ENCODE assay signal across 29 cellular contexts in the genomic region with DNA sequence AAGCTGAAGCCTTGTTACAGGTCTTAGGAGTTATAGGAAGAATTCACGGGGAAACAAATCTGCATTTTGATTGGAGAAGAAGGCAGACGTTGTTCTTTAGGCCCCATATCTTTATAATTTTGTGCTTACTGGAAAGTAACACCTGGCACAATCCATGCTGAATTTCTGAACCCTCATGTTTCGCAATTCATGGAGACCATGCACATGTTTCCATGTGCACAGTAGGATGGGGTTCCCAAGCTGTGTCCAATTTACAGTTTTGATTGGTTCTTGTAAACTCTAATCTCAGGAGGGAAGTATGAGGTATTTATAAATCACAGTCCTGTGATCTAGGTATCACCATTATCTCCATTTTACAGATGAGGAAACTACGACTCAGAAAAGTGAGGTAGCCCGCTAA. TPM values are rescaled to one million over a fixed set of nuclear protein-coding genes. Genes with fewer than 3 reads are reported as not detected.
"Had no signal": no experiment of that assay in that cellular context is flagged by ENCODE, and none has a peak within 500 bp of the region (broad histone marks: within the 10 kb centered on the region; RNA-seq: fewer than 3 reads in every experiment).

No MANE protein-coding gene starts in this region.

- H3K4me3 ChIP-seq: hepatocyte, tibial artery had no signal

- H3K36me3 Mint-ChIP-seq: natural killer cell had no signal

- H3K27ac Mint-ChIP-seq: activated B cell treated with CpG ODN at 0.5 μM for 24 hours; activated CD4-positive, alpha-beta memory T cell treated with anti-CD3 and anti-CD28 coated beads for 36 hours; activated naive CD8-positive, alpha-beta T cell treated with anti-CD3 and anti-CD28 coated beads, Interleukin-2, amount 50 U/mL, for 24 hours; activated T-helper 1 cell treated with anti-CD3 and anti-CD28 coated beads, Interleukin-12 subunit alpha, Interleukin-12 subunit beta, Interleukin-2, Interleukin-4 antibody, amounts not matched to agents 30 ng/mL and 10 ng/mL and 1 ng/mL, durations not matched to agents 14 hours and 24 hours and 36 hours; brain; mesothelial cell of epicardium; stimulated activated naive CD8-positive, alpha-beta T cell treated with anti-CD3 and anti-CD28 coated beads, Interleukin-15, amount 100 ng/mL, for 72 hours; T-helper 1 cell treated with Interleukin-12 subunit alpha and Interleukin-12 subunit beta and Interleukin-4 antibody, amounts not matched to agents 30 μg/mL and 1 μg/mL, for 36 hours had no signal

- H2AFZ ChIP-seq: hepatocyte had no signal

- ATAC-seq: foreskin keratinocyte; left ventricle myocardium superior; natural killer cell; right cardiac atrium; stimulated activated naive CD8-positive, alpha-beta T cell treated with anti-CD3 and anti-CD28 coated beads, Interleukin-15, amount 100 ng/mL, for 72 hours had no signal

- H3K9me3 ChIP-seq: tibial artery had no signal

- H3K27ac ChIP-seq: foreskin keratinocyte, hepatocyte, tibial artery had no signal

- DNase-seq: activated B cell treated with CpG ODN at 0.5 μM for 24 hours; activated CD4-positive, alpha-beta memory T cell treated with anti-CD3 and anti-CD28 coated beads for 36 hours; activated CD4-positive, alpha-beta T cell treated with anti-CD3 and anti-CD28 coated beads for 4 hours; activated gamma-delta T cell; activated naive CD4-positive, alpha-beta T cell treated with anti-CD3 and anti-CD28 coated beads, Interleukin-2, amount 50 U/mL, for 16 hours; activated naive CD8-positive, alpha-beta T cell treated with anti-CD3 and anti-CD28 coated beads, Interleukin-2, amount 50 U/mL, for 24 hours; anterior cingulate cortex; effector CD8-positive, alpha-beta T cell; foreskin keratinocyte; left ventricle myocardium superior; mammary epithelial cell; natural killer cell; right cardiac atrium; stimulated activated CD4-positive, alpha-beta T cell treated with anti-CD3 and anti-CD28 coated beads, Interleukin-12 subunit alpha, Interleukin-12 subunit beta, amount 100 ng/mL, for 4 hours; stimulated activated naive CD8-positive, alpha-beta T cell treated with anti-CD3 and anti-CD28 coated beads, Interleukin-15, amount 100 ng/mL, for 72 hours; T1000; tibial artery had no signal

- H3K9me3 Mint-ChIP-seq: activated B cell treated with CpG ODN at 0.5 μM for 24 hours; activated CD4-positive, alpha-beta memory T cell treated with anti-CD3 and anti-CD28 coated beads for 36 hours; activated naive CD8-positive, alpha-beta T cell treated with anti-CD3 and anti-CD28 coated beads, Interleukin-2, amount 50 U/mL, for 24 hours; activated T-helper 1 cell treated with anti-CD3 and anti-CD28 coated beads, Interleukin-12 subunit alpha, Interleukin-12 subunit beta, Interleukin-2, Interleukin-4 antibody, amounts not matched to agents 30 ng/mL and 10 ng/mL and 1 ng/mL, durations not matched to agents 14 hours and 24 hours and 36 hours; natural killer cell; stimulated activated naive CD8-positive, alpha-beta T cell treated with anti-CD3 and anti-CD28 coated beads, Interleukin-15, amount 100 ng/mL, for 72 hours; T-helper 1 cell treated with Interleukin-12 subunit alpha and Interleukin-12 subunit beta and Interleukin-4 antibody, amounts not matched to agents 30 μg/mL and 1 μg/mL, for 36 hours had no signal

- H3K27me3 ChIP-seq: foreskin keratinocyte, hepatocyte, tibial artery had no signal

- H3K4me1 ChIP-seq: foreskin keratinocyte had no signal

- H3K27me3 Mint-ChIP-seq: activated B cell treated with CpG ODN at 0.5 μM for 24 hours; activated CD4-positive, alpha-beta memory T cell treated with anti-CD3 and anti-CD28 coated beads for 36 hours; activated naive CD8-positive, alpha-beta T cell treated with anti-CD3 and anti-CD28 coated beads, Interleukin-2, amount 50 U/mL, for 24 hours; brain; stimulated activated naive CD8-positive, alpha-beta T cell treated with anti-CD3 and anti-CD28 coated beads, Interleukin-15, amount 100 ng/mL, for 72 hours had no signal

- H3K4me1 Mint-ChIP-seq: brain had no signal

- H3K4me2 ChIP-seq: hepatocyte had no signal

- H3K4me3 Mint-ChIP-seq: activated B cell treated with CpG ODN at 0.5 μM for 24 hours; activated CD4-positive, alpha-beta memory T cell treated with anti-CD3 and anti-CD28 coated beads for 36 hours; activated naive CD8-positive, alpha-beta T cell treated with anti-CD3 and anti-CD28 coated beads, Interleukin-2, amount 50 U/mL, for 24 hours; activated T-helper 1 cell treated with anti-CD3 and anti-CD28 coated beads, Interleukin-12 subunit alpha, Interleukin-12 subunit beta, Interleukin-2, Interleukin-4 antibody, amounts not matched to agents 30 ng/mL and 10 ng/mL and 1 ng/mL, durations not matched to agents 14 hours and 24 hours and 36 hours; brain; mesothelial cell of epicardium; natural killer cell; stimulated activated naive CD8-positive, alpha-beta T cell treated with anti-CD3 and anti-CD28 coated beads, Interleukin-15, amount 100 ng/mL, for 72 hours; T-helper 1 cell treated with Interleukin-12 subunit alpha and Interleukin-12 subunit beta and Interleukin-4 antibody, amounts not matched to agents 30 μg/mL and 1 μg/mL, for 36 hours had no signal

RNA-seq across cellular contexts. Expression of a gene that starts 7.8 kb away (rescaled TPM):
- total RNA-seq: activated B cell treated with CpG ODN at 0.5 μM for 24 hours; activated CD4-positive, alpha-beta memory T cell treated with anti-CD3 and anti-CD28 coated beads for 36 hours; activated T-helper 1 cell treated with anti-CD3 and anti-CD28 coated beads, Interleukin-12 subunit alpha, Interleukin-12 subunit beta, Interleukin-2, Interleukin-4 antibody, amounts not matched to agents 30 ng/mL and 10 ng/mL and 1 ng/mL, durations not matched to agents 14 hours and 24 hours and 36 hours; cardiac septum; chondrocyte; foreskin keratinocyte; hepatocyte; left ventricle myocardium superior; mammary epithelial cell; mesothelial cell of epicardium; osteocyte; pulmonary artery endothelial cell; right cardiac atrium; skeletal muscle tissue; ureter had no signal
- polyA plus RNA-seq: esophagus, mammary epithelial cell, right cardiac atrium had no signal
